Comparison of ENCODE assay signal across 8 cellular contexts in the genomic region with DNA sequence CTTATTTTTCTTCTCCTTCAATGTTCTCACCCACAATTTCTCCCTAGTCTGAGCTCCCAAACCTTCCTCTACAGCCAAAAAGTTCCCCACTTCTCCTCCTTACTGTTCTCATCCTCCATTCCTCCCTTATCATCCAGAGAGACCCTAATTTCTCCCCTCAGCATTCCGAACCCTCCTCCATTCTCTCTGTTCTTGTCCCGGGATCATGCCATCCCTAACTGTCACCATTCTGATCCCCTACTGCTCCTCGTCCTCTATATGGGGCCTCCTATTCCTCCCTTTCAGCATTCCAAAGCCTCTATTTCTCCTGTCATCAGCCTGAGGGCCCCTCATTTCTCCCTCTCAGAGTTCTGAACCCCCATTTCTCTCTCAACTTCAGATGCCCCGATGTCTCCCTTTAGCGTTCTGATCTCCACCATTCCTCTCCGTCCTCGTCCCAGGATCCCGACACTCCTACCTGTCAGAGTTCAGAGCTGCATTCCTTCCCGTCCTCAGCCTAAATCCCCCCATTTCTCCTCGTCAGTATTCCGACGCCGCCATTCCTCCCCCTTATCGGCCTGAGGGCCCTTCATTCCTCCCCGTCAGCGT. TPM values are rescaled to one million over a fixed set of nuclear protein-coding genes. Genes with fewer than 3 reads are reported as not detected.
DNase-seq lines count a peak whose midpoint lies in the region; ATAC-seq and TF ChIP-seq lines count a peak whose summit lies in the region.

No MANE protein-coding gene starts in this region.

- H3K36me3 Mint-ChIP-seq in nephron progenitor cell (ENCODE audit: low read depth), result peaks cover 75% of the 10 kb centered on the region

- ATAC-seq in HG03460 (IDR thresholded peaks at IDR 0.05; ENCODE audit: unreplicated experiment), result no peak
- ATAC-seq in GM18502 (IDR thresholded peaks at IDR 0.05; ENCODE audit: poor library complexity, unreplicated experiment), result no peak

- peak overlapping the region; percentile 93 for H3K27ac Mint-ChIP-seq in nephron progenitor cell

- no peaks in the 10 kb centered on the region for H3K27me3 Mint-ChIP-seq in nephron progenitor cell (ENCODE audit: low read depth, poor library complexity)

- peaks cover 30% of the 10 kb centered on the region for H3K4me1 Mint-ChIP-seq in nephron progenitor cell

- H3K27me3 ChIP-seq in BLaER1 (no peaks in the 10 kb centered on the region), MM.1S (replicated peaks; ENCODE audit: insufficient read depth, low read length) (no peaks in the 10 kb centered on the region), ectodermal cell (ENCODE audit: control insufficient read depth, insufficient read depth, low read length, poor library complexity, severe bottlenecking) (no peaks in the 10 kb centered on the region)

- H3K27ac ChIP-seq in BLaER1 (peak overlapping the region; percentile 91), MM.1S (ENCODE audit: low read length) (peak overlapping the region; percentile 96; the same call in 1 of the 2 replicates), ectodermal cell (ENCODE audit: insufficient read depth, low read depth, low read length, poor library complexity, severe bottlenecking) (peak overlapping the region; percentile 73)

- H3K9me3 ChIP-seq in BLaER1, result no peaks in the 10 kb centered on the region
- no peaks in the 10 kb centered on the region for H3K9me3 ChIP-seq in MM.1S (replicated peaks; ENCODE audit: insufficient read depth, low read length)
- no peaks in the 10 kb centered on the region for H3K9me3 ChIP-seq in ectodermal cell (ENCODE audit: control insufficient read depth, low read length)

- WGBS in ectodermal cell, 2 experiments, result 3 to 4% methylated on average over 16 of the region's 16 CpGs

- H4K20me1 ChIP-seq in BLaER1, result peaks cover 31% of the 10 kb centered on the region; the same call in 1 of the 2 replicates
- no peaks in the 10 kb centered on the region for H4K20me1 ChIP-seq in MM.1S (ENCODE audit: insufficient read depth, low read length)

- peak overlapping the region; percentile 98 for H2AFZ ChIP-seq in MM.1S (ENCODE audit: low read length)

- H3K4me3 ChIP-seq in BLaER1 (peak overlapping the region; percentile 89), MM.1S (ENCODE audit: low read length) (peak overlapping the region; percentile 81), ectodermal cell (ENCODE audit: insufficient read depth, low read depth, low read length) (peak overlapping the region; percentile 86)

- no peaks in the 10 kb centered on the region for H3K9me3 Mint-ChIP-seq in nephron progenitor cell

- peaks cover 57% of the 10 kb centered on the region for H3K79me2 ChIP-seq in MM.1S (ENCODE audit: low read length)

- H3K9ac ChIP-seq in BLaER1, result peak overlapping the region; percentile 93
- peak overlapping the region; percentile 81 for H3K9ac ChIP-seq in MM.1S (ENCODE audit: low read length)

- H3K36me3 ChIP-seq in BLaER1, result peaks cover 74% of the 10 kb centered on the region
- H3K36me3 ChIP-seq in MM.1S (replicated peaks; ENCODE audit: insufficient read depth, low read length), result peaks cover 21% of the 10 kb centered on the region
- peaks cover 47% of the 10 kb centered on the region for H3K36me3 ChIP-seq in ectodermal cell (ENCODE audit: control insufficient read depth, insufficient read depth, low read length)

- H3K9me2 ChIP-seq in MM.1S (replicated peaks; ENCODE audit: insufficient read depth, low read length), result no peaks in the 10 kb centered on the region

- H3F3A ChIP-seq in MM.1S (ENCODE audit: insufficient read depth, low read length), result no peaks in the 10 kb centered on the region

- peak overlapping the region; percentile 96 for H3K4me3 Mint-ChIP-seq in nephron progenitor cell

- DNase-seq in MM.1S (no peak), nephron progenitor cell (no peak), SW 1271 (lab: John Stamatoyannopoulos, UW) (no peak), foreskin melanocyte (no peak)

- H3K4me1 ChIP-seq in BLaER1 (peaks cover 33% of the 10 kb centered on the region), MM.1S (ENCODE audit: low read length) (peaks cover 19% of the 10 kb centered on the region), ectodermal cell (ENCODE audit: control insufficient read depth, insufficient read depth, low read length) (peaks cover 8% of the 10 kb centered on the region)

- TF ChIP-seq CTCF in MM.1S (IDR thresholded peaks at IDR 0.05; ENCODE audit: low read length) (no peak), nephron progenitor cell (IDR thresholded peaks at IDR 0.05) (no peak)

- H3K4me2 ChIP-seq in BLaER1 (peak overlapping the region; percentile 97), MM.1S (ENCODE audit: low read depth, low read length) (peak overlapping the region; percentile 97)

RNA-seq across cellular contexts. Expression of a gene that starts 0.5 kb away (rescaled TPM):
- 54.7 TPM for polyA plus RNA-seq in ectodermal cell (2013, experiment 1 of 4)
- polyA plus RNA-seq in ectodermal cell (2013, experiment 2 of 4), result 57.6 TPM
- 44.4 TPM for polyA plus RNA-seq in ectodermal cell (2013, experiment 3 of 4)
- 49.9 TPM for polyA plus RNA-seq in ectodermal cell (2013, experiment 4 of 4)

RNA-seq across cellular contexts. Expression of a gene that starts 6.7 kb away (rescaled TPM):
- 84.3 TPM for polyA plus RNA-seq in ectodermal cell (2013, experiment 1 of 4)
- 70.9 TPM for polyA plus RNA-seq in ectodermal cell (2013, experiment 2 of 4)
- 64.5 TPM for polyA plus RNA-seq in ectodermal cell (2013, experiment 3 of 4)
- 69.9 TPM for polyA plus RNA-seq in ectodermal cell (2013, experiment 4 of 4)

RNA-seq across cellular contexts. Expression of a gene that starts 14.5 kb away (rescaled TPM):
- 1.3 TPM for polyA plus RNA-seq in ectodermal cell (2013, experiment 1 of 4)
- 0.89 TPM for polyA plus RNA-seq in ectodermal cell (2013, experiment 2 of 4)
- polyA plus RNA-seq in ectodermal cell (2013, experiment 3 of 4), result 0.91 TPM
- polyA plus RNA-seq in ectodermal cell (2013, experiment 4 of 4), result 1.1 TPM
